Comparison of ENCODE assay signal across 1 cellular context in genomic region chr17:39754161-39754957, GRCh38.
TF ChIP-seq lines count a peak whose summit lies in the region.

No MANE protein-coding gene starts in this region.

TF ChIP-seq in K562, 482 proteins besides CTCF, POLR2A, EP300 and RAD21 (continued from another document and continues in another):
- TF ChIP-seq, protein P1, sequence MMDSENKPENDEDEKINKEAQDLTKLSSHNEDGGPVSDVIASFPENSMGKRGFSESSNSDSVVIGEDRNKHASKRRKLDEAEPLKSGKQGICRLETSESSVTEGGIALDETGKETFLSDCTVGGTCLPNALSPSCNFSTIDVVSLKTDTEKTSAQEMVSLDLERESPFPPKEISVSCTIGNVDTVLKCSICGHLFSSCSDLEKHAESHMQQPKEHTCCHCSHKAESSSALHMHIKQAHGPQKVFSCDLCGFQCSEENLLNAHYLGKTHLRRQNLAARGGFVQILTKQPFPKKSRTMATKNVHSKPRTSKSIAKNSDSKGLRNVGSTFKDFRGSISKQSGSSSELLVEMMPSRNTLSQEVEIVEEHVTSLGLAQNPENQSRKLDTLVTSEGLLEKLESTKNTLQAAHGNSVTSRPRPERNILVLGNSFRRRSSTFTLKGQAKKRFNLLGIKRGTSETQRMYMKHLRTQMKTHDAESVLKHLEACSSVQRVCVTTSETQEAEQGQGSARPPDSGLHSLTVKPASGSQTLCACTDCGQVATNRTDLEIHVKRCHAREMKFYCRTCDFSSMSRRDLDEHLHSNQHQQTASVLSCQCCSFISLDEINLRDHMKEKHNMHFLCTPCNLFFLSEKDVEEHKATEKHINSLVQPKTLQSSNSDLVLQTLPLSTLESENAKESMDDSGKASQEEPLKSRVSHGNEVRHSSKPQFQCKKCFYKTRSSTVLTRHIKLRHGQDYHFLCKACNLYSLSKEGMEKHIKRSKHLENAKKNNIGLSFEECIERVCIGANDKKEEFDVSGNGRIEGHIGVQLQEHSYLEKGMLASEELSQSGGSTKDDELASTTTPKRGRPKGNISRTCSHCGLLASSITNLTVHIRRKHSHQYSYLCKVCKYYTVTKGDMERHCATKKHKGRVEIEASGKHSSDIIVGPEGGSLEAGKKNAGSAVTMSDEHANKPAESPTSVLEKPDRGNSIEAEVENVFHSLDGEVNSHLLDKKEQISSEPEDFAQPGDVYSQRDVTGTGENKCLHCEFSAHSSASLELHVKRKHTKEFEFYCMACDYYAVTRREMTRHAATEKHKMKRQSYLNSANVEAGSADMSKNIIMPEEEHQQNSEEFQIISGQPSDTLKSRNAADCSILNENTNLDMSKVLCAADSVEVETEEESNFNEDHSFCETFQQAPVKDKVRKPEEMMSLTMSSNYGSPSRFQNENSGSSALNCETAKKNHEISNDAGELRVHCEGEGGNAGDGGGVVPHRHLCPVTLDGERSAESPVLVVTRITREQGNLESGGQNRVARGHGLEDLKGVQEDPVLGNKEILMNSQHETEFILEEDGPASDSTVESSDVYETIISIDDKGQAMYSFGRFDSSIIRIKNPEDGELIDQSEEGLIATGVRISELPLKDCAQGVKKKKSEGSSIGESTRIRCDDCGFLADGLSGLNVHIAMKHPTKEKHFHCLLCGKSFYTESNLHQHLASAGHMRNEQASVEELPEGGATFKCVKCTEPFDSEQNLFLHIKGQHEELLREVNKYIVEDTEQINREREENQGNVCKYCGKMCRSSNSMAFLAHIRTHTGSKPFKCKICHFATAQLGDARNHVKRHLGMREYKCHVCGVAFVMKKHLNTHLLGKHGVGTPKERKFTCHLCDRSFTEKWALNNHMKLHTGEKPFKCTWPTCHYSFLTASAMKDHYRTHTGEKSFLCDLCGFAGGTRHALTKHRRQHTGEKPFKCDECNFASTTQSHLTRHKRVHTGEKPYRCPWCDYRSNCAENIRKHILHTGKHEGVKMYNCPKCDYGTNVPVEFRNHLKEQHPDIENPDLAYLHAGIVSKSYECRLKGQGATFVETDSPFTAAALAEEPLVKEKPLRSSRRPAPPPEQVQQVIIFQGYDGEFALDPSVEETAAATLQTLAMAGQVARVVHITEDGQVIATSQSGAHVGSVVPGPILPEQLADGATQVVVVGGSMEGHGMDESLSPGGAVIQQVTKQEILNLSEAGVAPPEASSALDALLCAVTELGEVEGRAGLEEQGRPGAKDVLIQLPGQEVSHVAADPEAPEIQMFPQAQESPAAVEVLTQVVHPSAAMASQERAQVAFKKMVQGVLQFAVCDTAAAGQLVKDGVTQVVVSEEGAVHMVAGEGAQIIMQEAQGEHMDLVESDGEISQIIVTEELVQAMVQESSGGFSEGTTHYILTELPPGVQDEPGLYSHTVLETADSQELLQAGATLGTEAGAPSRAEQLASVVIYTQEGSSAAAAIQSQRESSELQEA (IDR thresholded peaks at IDR 0.05; ENCODE audit: low read depth), result no peak
- TF ChIP-seq, protein P2, sequence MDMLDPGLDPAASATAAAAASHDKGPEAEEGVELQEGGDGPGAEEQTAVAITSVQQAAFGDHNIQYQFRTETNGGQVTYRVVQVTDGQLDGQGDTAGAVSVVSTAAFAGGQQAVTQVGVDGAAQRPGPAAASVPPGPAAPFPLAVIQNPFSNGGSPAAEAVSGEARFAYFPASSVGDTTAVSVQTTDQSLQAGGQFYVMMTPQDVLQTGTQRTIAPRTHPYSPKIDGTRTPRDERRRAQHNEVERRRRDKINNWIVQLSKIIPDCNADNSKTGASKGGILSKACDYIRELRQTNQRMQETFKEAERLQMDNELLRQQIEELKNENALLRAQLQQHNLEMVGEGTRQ (CRISPR knock-in tag; IDR thresholded peaks at IDR 0.05), result 0 out of 2 replicates have a peak, but pooled peaks have one; percentile 14
- TF ChIP-seq MECOM (CRISPR knock-in tag; IDR thresholded peaks at IDR 0.05) (no peak), HDAC6 (IDR thresholded peaks at IDR 0.05; ENCODE audit: low read depth, low read length) (no peak), POLR2AphosphoS2 (IDR thresholded peaks at IDR 0.05; ENCODE audit: low read length) (no peak), PYGO2 (tag; IDR thresholded peaks at IDR 0.05) (no peak), RCOR1 (IDR thresholded peaks at IDR 0.05; ENCODE audit: borderline replicate concordance in 1 of 2, low read depth in 2 of 2, low read length in 2 of 2) (0 out of 4 replicates have a peak, but pooled peaks have one; percentile 15 to 28), ZNF253 (CRISPR knock-in tag; conservative IDR thresholded peaks at IDR 0.05) (no peak), TEAD2 (tag; IDR thresholded peaks at IDR 0.05) (no peak), TAF7 (tag; IDR thresholded peaks at IDR 0.05) (no peak), HDAC3 (IDR thresholded peaks at IDR 0.05; ENCODE audit: borderline replicate concordance, partially characterized antibody) (no peak), RFX1 (IDR thresholded peaks at IDR 0.05) (no peak), ELF1 (tag; IDR thresholded peaks at IDR 0.05) (peak; percentile 61; the same call in 1 of the 2 replicates), RBBP5 (IDR thresholded peaks at IDR 0.05; ENCODE audit: borderline replicate concordance, insufficient read depth, low read length, poor library complexity, severe bottlenecking) (peak; percentile 30), NR2F6 (CRISPR knock-in tag; IDR thresholded peaks at IDR 0.05) (no peak), SMARCB1 (IDR thresholded peaks at IDR 0.05; ENCODE audit: insufficient read length, low read depth) (no peak), ZNF79 (CRISPR knock-in tag; IDR thresholded peaks at IDR 0.05; ENCODE audit: low read depth) (no peak), HNRNPK (IDR thresholded peaks at IDR 0.05; ENCODE audit: low read depth, low read length, poor library complexity, severe bottlenecking) (no peak), EHMT2 (IDR thresholded peaks at IDR 0.05) (no peak), IRF2 (CRISPR knock-in tag; IDR thresholded peaks at IDR 0.05) (peak; percentile 72; the same call in 1 of the 2 replicates), GABPB2 (CRISPR knock-in tag; conservative IDR thresholded peaks at IDR 0.05) (no peak), PHF8 (IDR thresholded peaks at IDR 0.05; ENCODE audit: borderline replicate concordance, low read length) (peak; percentile 53; the same call in 1 of the 2 replicates), MCM5 (IDR thresholded peaks at IDR 0.05; ENCODE audit: low read depth) (no peak), DACH1 (IDR thresholded peaks at IDR 0.05; ENCODE audit: partially characterized antibody) (no peak), ZNF707 (CRISPR knock-in tag; conservative IDR thresholded peaks at IDR 0.05) (no peak), NKRF (IDR thresholded peaks at IDR 0.05; ENCODE audit: borderline replicate concordance) (no peak), SMARCE1 (IDR thresholded peaks at IDR 0.05) (no peak), NCOA1 (IDR thresholded peaks at IDR 0.05; ENCODE audit: low read depth) (no peak), NR3C1 (CRISPR knock-in tag; IDR thresholded peaks at IDR 0.05) (no peak), SP2 (IDR thresholded peaks at IDR 0.05; ENCODE audit: extremely low read depth, low read depth, low read length, poor library complexity, severe bottlenecking) (no peak), SP1 (CRISPR knock-in tag; IDR thresholded peaks at IDR 0.05) (no peak), PCBP1 (IDR thresholded peaks at IDR 0.05; ENCODE audit: low read depth, low read length, poor library complexity, severe bottlenecking) (no peak), GABPA (tag; conservative IDR thresholded peaks at IDR 0.05; ENCODE audit: low read depth) (peak; percentile 79), PML (IDR thresholded peaks at IDR 0.05; ENCODE audit: low read length) (no peak; the same call in 1 of the 2 replicates), SMARCA5 (IDR thresholded peaks at IDR 0.05) (no peak), AFF1 (IDR thresholded peaks at IDR 0.05; ENCODE audit: low read depth in 1 of 2, partially characterized antibody in 2 of 2) (no peak), CBX5 (IDR thresholded peaks at IDR 0.05; ENCODE audit: borderline replicate concordance, low read depth) (no peak), ZNF133 (CRISPR knock-in tag; IDR thresholded peaks at IDR 0.05) (no peak)
- TF ChIP-seq, protein P3, sequence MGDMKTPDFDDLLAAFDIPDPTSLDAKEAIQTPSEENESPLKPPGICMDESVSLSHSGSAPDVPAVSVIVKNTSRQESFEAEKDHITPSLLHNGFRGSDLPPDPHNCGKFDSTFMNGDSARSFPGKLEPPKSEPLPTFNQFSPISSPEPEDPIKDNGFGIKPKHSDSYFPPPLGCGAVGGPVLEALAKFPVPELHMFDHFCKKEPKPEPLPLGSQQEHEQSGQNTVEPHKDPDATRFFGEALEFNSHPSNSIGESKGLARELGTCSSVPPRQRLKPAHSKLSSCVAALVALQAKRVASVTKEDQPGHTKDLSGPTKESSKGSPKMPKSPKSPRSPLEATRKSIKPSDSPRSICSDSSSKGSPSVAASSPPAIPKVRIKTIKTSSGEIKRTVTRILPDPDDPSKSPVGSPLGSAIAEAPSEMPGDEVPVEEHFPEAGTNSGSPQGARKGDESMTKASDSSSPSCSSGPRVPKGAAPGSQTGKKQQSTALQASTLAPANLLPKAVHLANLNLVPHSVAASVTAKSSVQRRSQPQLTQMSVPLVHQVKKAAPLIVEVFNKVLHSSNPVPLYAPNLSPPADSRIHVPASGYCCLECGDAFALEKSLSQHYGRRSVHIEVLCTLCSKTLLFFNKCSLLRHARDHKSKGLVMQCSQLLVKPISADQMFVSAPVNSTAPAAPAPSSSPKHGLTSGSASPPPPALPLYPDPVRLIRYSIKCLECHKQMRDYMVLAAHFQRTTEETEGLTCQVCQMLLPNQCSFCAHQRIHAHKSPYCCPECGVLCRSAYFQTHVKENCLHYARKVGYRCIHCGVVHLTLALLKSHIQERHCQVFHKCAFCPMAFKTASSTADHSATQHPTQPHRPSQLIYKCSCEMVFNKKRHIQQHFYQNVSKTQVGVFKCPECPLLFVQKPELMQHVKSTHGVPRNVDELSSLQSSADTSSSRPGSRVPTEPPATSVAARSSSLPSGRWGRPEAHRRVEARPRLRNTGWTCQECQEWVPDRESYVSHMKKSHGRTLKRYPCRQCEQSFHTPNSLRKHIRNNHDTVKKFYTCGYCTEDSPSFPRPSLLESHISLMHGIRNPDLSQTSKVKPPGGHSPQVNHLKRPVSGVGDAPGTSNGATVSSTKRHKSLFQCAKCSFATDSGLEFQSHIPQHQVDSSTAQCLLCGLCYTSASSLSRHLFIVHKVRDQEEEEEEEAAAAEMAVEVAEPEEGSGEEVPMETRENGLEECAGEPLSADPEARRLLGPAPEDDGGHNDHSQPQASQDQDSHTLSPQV (IDR thresholded peaks at IDR 0.05), result no peak; the same call in 1 of the 2 replicates
- TF ChIP-seq, protein P4, sequence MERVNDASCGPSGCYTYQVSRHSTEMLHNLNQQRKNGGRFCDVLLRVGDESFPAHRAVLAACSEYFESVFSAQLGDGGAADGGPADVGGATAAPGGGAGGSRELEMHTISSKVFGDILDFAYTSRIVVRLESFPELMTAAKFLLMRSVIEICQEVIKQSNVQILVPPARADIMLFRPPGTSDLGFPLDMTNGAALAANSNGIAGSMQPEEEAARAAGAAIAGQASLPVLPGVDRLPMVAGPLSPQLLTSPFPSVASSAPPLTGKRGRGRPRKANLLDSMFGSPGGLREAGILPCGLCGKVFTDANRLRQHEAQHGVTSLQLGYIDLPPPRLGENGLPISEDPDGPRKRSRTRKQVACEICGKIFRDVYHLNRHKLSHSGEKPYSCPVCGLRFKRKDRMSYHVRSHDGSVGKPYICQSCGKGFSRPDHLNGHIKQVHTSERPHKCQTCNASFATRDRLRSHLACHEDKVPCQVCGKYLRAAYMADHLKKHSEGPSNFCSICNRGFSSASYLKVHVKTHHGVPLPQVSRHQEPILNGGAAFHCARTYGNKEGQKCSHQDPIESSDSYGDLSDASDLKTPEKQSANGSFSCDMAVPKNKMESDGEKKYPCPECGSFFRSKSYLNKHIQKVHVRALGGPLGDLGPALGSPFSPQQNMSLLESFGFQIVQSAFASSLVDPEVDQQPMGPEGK (CRISPR knock-in tag; IDR thresholded peaks at IDR 0.05; ENCODE audit: borderline replicate concordance), result no peak
